11 cellular contexts compared by ENCODE assay signal in genomic region chr3:58234516-58234931, GRCh38. TPM values are rescaled to one million over a fixed set of nuclear protein-coding genes. Genes with fewer than 3 reads are reported as not detected.
DNase-seq lines count a peak whose midpoint lies in the region; ATAC-seq, FAIRE-seq and TF ChIP-seq lines count a peak whose summit lies in the region.
"Had no signal": no experiment of that assay in that cellular context is flagged by ENCODE, and none has a peak within 500 bp of the region (broad histone marks: within the 10 kb centered on the region; RNA-seq: fewer than 3 reads in every experiment).

No MANE protein-coding gene starts in this region.

- WGBS in A549 (ENCODE audit: missing lambda C conversion rate), result 24% methylated on average over 4 of the region's 4 CpGs

- peaks cover 5% of the 10 kb centered on the region for H3K36me3 Mint-ChIP-seq in Caco-2 (ENCODE audit: insufficient read depth, unreplicated experiment)
- peaks cover 6% of the 10 kb centered on the region for H3K36me3 Mint-ChIP-seq in activated T-cell treated with anti-CD3 and anti-CD28 coated beads, Interleukin-2, amount 50 U/mL, for 24 hours (ENCODE audit: low read depth)
- H3K36me3 Mint-ChIP-seq: CD4-positive, CD25-positive, alpha-beta regulatory T cell had no signal

- H3K36me3 ChIP-seq in RWPE2 (ENCODE audit: low read depth) (no peaks in the 10 kb centered on the region), Caco-2 (ENCODE audit: control insufficient read depth, insufficient read depth, low read length) (no peaks in the 10 kb centered on the region), HAP-1 (replicated peaks) (no peaks in the 10 kb centered on the region)

- DNase-seq in A549 (ENCODE audit: low read depth in 1 of 2, low spot score in 1 of 2) (peak; percentile 21 to 32), GM04503 (ENCODE audit: low read depth) (peak; percentile 15), RWPE2 (ENCODE audit: low spot score) (no peak), fibroblast of the aortic adventitia (ENCODE audit: low read depth) (peak; percentile 22), Caco-2 (no peak), NCI-H187 (lab: John Stamatoyannopoulos, UW) (no peak), HAP-1 (ENCODE audit: low spot score in 2 of 2) (no peak)
- no peak for DNase-seq in activated T-cell treated with anti-CD3 and anti-CD28 coated beads, Interleukin-2, amount 50 U/mL, for 24 hours
- DNase-seq: CD4-positive, CD25-positive, alpha-beta regulatory T cell had no signal

- H3K9me3 ChIP-seq in A549 (no peaks in the 10 kb centered on the region), RWPE2 (ENCODE audit: severe bottlenecking) (no peaks in the 10 kb centered on the region), Caco-2 (no peaks in the 10 kb centered on the region), HAP-1 (no peaks in the 10 kb centered on the region)

- CTCF ChIA-PET in A549 (lab: Yijun Ruan, JAX) (interaction anchor here (1.0 to 10.2 kb wide), 6 partner anchors 10 to 71 kb away, joined by 3 to 53 read pairs (median 4); partner anchors contain the start of genes HTD2 and RPP14), Caco-2 (lab: Charles Lee) (no interaction called here)

- H3K4me3 ChIP-seq in A549 (no peak overlapping the region), RWPE2 (ENCODE audit: severe bottlenecking) (no peak overlapping the region), fibroblast of the aortic adventitia (ENCODE audit: low read depth, low read length) (no peak overlapping the region), Caco-2 (ENCODE audit: low read depth, low read length) (no peak overlapping the region), HAP-1 (no peak overlapping the region)

- ATAC-seq in A549 (no peak), RWPE2 (ENCODE audit: low read depth) (peak; percentile 38; the same call in 1 of the 3 replicates)

- TF ChIP-seq RAD21 in A549 (conservative IDR thresholded peaks at IDR 0.05 in 1 of 2, IDR thresholded peaks at IDR 0.05 in 1 of 2), result no peak

- H3K4me1 Mint-ChIP-seq in Caco-2 (ENCODE audit: low read depth, unreplicated experiment), result peaks cover 3% of the 10 kb centered on the region
- H3K4me1 Mint-ChIP-seq in activated T-cell treated with anti-CD3 and anti-CD28 coated beads, Interleukin-2, amount 50 U/mL, for 24 hours (ENCODE audit: low read depth), result peaks cover 14% of the 10 kb centered on the region

- no peaks in the 10 kb centered on the region for H3K27me3 ChIP-seq in RWPE2 (ENCODE audit: insufficient read depth, poor library complexity, severe bottlenecking)
- no peaks in the 10 kb centered on the region for H3K27me3 ChIP-seq in Caco-2 (replicated peaks; ENCODE audit: control insufficient read depth, insufficient read depth, low read length)
- H3K27me3 ChIP-seq in HAP-1 (ENCODE audit: low read depth), result no peaks in the 10 kb centered on the region

- in situ Hi-C loops in HAP-1 (cut with MboI; ENCODE audit: low sequenced_read_pairs), result no loop called here

- H3K4me1 ChIP-seq in A549 (peaks cover 21% of the 10 kb centered on the region), RWPE2 (ENCODE audit: insufficient read depth, poor library complexity, severe bottlenecking) (peaks cover 4% of the 10 kb centered on the region), Caco-2 (peaks cover 10% of the 10 kb centered on the region), HAP-1 (peaks cover 10% of the 10 kb centered on the region)

- POLR2A ChIA-PET in A549 (lab: Yijun Ruan, JAX) (no interaction called here), Caco-2 (lab: Charles Lee) (no interaction called here)

- BruUV-seq in Caco-2 (replicated peaks; lab: Mats Ljungman, UMichigan), result no TSS peak

- H3K9me3 Mint-ChIP-seq in Caco-2 (ENCODE audit: unreplicated experiment), result peaks cover 2% of the 10 kb centered on the region
- H3K9me3 Mint-ChIP-seq in activated T-cell treated with anti-CD3 and anti-CD28 coated beads, Interleukin-2, amount 50 U/mL, for 24 hours, result no peaks in the 10 kb centered on the region
- H3K9me3 Mint-ChIP-seq: CD4-positive, CD25-positive, alpha-beta regulatory T cell had no signal

- H3K4me3 Mint-ChIP-seq in Caco-2 (ENCODE audit: unreplicated experiment), result no peak overlapping the region
- H3K4me3 Mint-ChIP-seq in activated T-cell treated with anti-CD3 and anti-CD28 coated beads, Interleukin-2, amount 50 U/mL, for 24 hours, result no peak overlapping the region

- H3K27me3 Mint-ChIP-seq in Caco-2 (ENCODE audit: insufficient read depth, unreplicated experiment), result peaks cover 4% of the 10 kb centered on the region
- peaks cover 32% of the 10 kb centered on the region for H3K27me3 Mint-ChIP-seq in activated T-cell treated with anti-CD3 and anti-CD28 coated beads, Interleukin-2, amount 50 U/mL, for 24 hours

- 0 out of 3 replicates have a peak overlapping the region, but pooled peaks have one; percentile 3 for H3K4me2 ChIP-seq in A549

- no peak overlapping the region for H3K27ac Mint-ChIP-seq in Caco-2 (ENCODE audit: unreplicated experiment)
- no peak overlapping the region for H3K27ac Mint-ChIP-seq in activated T-cell treated with anti-CD3 and anti-CD28 coated beads, Interleukin-2, amount 50 U/mL, for 24 hours
- H3K27ac Mint-ChIP-seq: CD4-positive, CD25-positive, alpha-beta regulatory T cell had no signal

- no peak for TF ChIP-seq EP300 in A549 (IDR thresholded peaks at IDR 0.05)

- TF ChIP-seq POLR2A in A549 (IDR thresholded peaks at IDR 0.05; ENCODE audit: low read length), result no peak

- H3K27ac ChIP-seq in A549, result no peak overlapping the region
- H3K27ac ChIP-seq in RWPE2 (ENCODE audit: poor library complexity, severe bottlenecking), result no peak overlapping the region

- intact Hi-C loops in Caco-2 (cut with micrococcal nuclease; ENCODE audit: unreplicated experiment), result no loop called here

- no peak for FAIRE-seq in A549 (lab: Jason Lieb, UNC)
- FAIRE-seq: GM12891 had no signal

- no peak for TF ChIP-seq CTCF in A549 (IDR thresholded peaks at IDR 0.05)
- no peak for TF ChIP-seq CTCF in RWPE2 (IDR thresholded peaks at IDR 0.05; ENCODE audit: poor library complexity, severe bottlenecking)
- no peak for TF ChIP-seq CTCF in fibroblast of the aortic adventitia (IDR thresholded peaks at IDR 0.05; ENCODE audit: insufficient read depth, low read length)
- no peak for TF ChIP-seq CTCF in Caco-2 (IDR thresholded peaks at IDR 0.05; ENCODE audit: insufficient read depth in 1 of 2, low read depth in 1 of 2, low read length in 1 of 2, severe bottlenecking in 1 of 2, unreplicated experiment in 1 of 2)

TF ChIP-seq in A549, 52 proteins besides CTCF, POLR2A, EP300 and RAD21:
- TF ChIP-seq SREBF2 (IDR thresholded peaks at IDR 0.05) (no peak), FOSL2 (IDR thresholded peaks at IDR 0.05) (no peak), FOSL2 (CRISPR knock-in tag; IDR thresholded peaks at IDR 0.05) (0 out of 2 replicates have a peak, but pooled peaks have one; percentile 19)
TF ChIP-seq in A549: peak in this region for 1.

RNA-seq across cellular contexts. Expression of gene ABHD6, which starts 3.1 kb away (rescaled TPM):
- polyA plus RNA-seq in A549 (2011; rRNA removed), result 10.1 and 13.8 TPM in 2 replicates
- polyA plus RNA-seq in A549 (2012; cell fraction: cytosol; rRNA removed), result 7.2 and 8.2 TPM in 2 replicates
- polyA plus RNA-seq in A549 (2012; cell fraction: nucleus; rRNA removed), result 5.9 and 6.0 TPM in 2 replicates
- 5.7 to 6.6 TPM (median 6.0 TPM) in 3 replicates for polyA plus RNA-seq in A549 (2017; fragmentation: RNase III; extraction: RNeasy Plus Mini Kit Qiagen cat#74134 plus additional on column Dnase treatment)
- polyA minus RNA-seq in A549 (2011; rRNA and poly(A)+ RNA removed), result 18.0 and 23.1 TPM in 2 replicates
- 5.5 and 14.0 TPM in 2 replicates for total RNA-seq in fibroblast of the aortic adventitia (ENCODE audit: low replicate concordance)
- 15.4 and 16.1 TPM in 2 replicates for total RNA-seq in Caco-2 (2022)

RNA-seq across cellular contexts. Expression of gene DNASE1L3, which starts 23.8 kb away (rescaled TPM):
- polyA plus RNA-seq in A549 (2011; rRNA removed) (0.19 TPM in 1 of 2 replicates, not detected in the other), A549 (2017; fragmentation: RNase III; extraction: RNeasy Plus Mini Kit Qiagen cat#74134 plus additional on column Dnase treatment) (not detected in 3 replicates)
- 0.08 TPM in 1 of 2 replicates, not detected in the other for polyA plus RNA-seq in A549 (2012; cell fraction: cytosol; rRNA removed)
- polyA plus RNA-seq in A549 (2012; cell fraction: nucleus; rRNA removed), result not detected in 2 replicates
- 0.49 TPM in 1 of 2 replicates, not detected in the other for polyA minus RNA-seq in A549 (2011; rRNA and poly(A)+ RNA removed)
- total RNA-seq in fibroblast of the aortic adventitia (ENCODE audit: low replicate concordance) (not detected in 2 replicates), Caco-2 (2022) (0.27 TPM in 1 of 2 replicates, not detected in the other)
- total RNA-seq: CD4-positive, CD25-positive, alpha-beta regulatory T cell; T-helper 1 cell treated with Interleukin-12 subunit alpha and Interleukin-12 subunit beta and Interleukin-4 antibody, amounts not matched to agents 30 ng/mL and 1 ng/mL, for 36 hours had no signal

Comparison
In these comparisons a context has a peak if more than half of its experiments do, and no peak if none do; other contexts are left out.
1. DNase-seq: peak in A549 (2 of 2), GM04503 (single experiment) and fibroblast of the aortic adventitia (single experiment); none in RWPE2 (single experiment), Caco-2 (0 of 2), NCI-H187 (0 of 2), activated T-cell treated with anti-CD3 and anti-CD28 coated beads, Interleukin-2, amount 50 U/mL, for 24 hours (single experiment) and HAP-1 (0 of 2).